In the genomic region with DNA sequence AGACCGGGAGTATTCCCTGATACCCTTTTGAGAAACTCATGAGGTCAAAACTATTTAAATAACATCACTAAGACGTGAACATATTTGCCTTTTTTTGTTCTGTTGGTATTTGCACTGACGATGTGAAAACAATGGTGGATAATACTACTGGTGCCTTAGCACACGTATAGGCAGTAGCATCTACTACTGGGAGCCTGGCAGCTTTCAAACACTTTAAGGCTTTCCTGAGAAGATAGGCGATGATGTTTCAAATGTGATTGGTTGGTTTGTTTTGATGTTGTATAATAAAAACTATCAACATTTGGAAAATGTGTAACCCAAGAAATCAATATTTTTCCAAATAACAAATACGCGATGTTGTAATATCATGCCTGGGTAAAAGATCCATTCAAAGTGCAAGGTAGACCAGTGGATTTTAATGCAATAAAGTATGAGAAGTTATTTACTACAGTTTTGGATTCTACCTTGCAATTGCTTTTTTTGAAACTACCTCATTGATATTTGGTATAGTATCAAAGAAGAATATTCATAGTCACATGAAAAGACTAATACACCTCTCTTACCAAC, we compare ENCODE assay signal across 25 cellular contexts.
"Had no signal": no experiment of that assay in that cellular context is flagged by ENCODE, and none has a peak within 500 bp of the region (broad histone marks: within the 10 kb centered on the region; RNA-seq: fewer than 3 reads in every experiment).

No MANE protein-coding gene starts in this region.

- H3K4me2 ChIP-seq: KMS-11 had no signal

- H3K27ac ChIP-seq: KMS-11, Peyer's patch, SJCRH30 had no signal

- DNase-seq: Kasumi-1, MM.1S, NCI-H1092 treated with DMSO at 0.1 percent for 48 hours, NCI-H1436 treated with DMSO at 0.1 percent for 48 hours, NCI-H1694 treated with DMSO at 0.1 percent for 48 hours, NCI-H1930, NCI-H2081, NCI-H2107, NCI-H2171, NCI-H226, NCI-H446, NCI-H510A, NCI-H524 treated with DMSO at 0.1 percent for 48 hours, NCI-H69, NCI-H774, Peyer's patch, SHP77 treated with DMSO at 0.1 percent for 48 hours, SJCRH30, T-helper 1 cell had no signal

- H3K9me3 ChIP-seq: Peyer's patch, SJCRH30 had no signal

- H3K4me1 ChIP-seq: Peyer's patch, SJCRH30 had no signal

- H3K4me3 Mint-ChIP-seq: IgD-negative memory B cell had no signal

- H3K36me3 Mint-ChIP-seq: IgD-negative memory B cell had no signal

- H3K36me3 ChIP-seq: Peyer's patch, SJCRH30 had no signal

- FAIRE-seq: K562 had no signal

- H3K27me3 Mint-ChIP-seq: IgD-negative memory B cell had no signal

- H3K9ac ChIP-seq: KMS-11 had no signal

- ATAC-seq: K562, PC-3, Right ventricle myocardium inferior, SK-N-SH treated with all-trans-retinoic acid at 6 μM for 48 hours had no signal

- H3K27me3 ChIP-seq: Peyer's patch, SJCRH30 had no signal

- H3K4me3 ChIP-seq: K562, Peyer's patch, SJCRH30 had no signal

- H3K27ac Mint-ChIP-seq: IgD-negative memory B cell had no signal

- H3K9me3 Mint-ChIP-seq: IgD-negative memory B cell had no signal
